Comparison of ENCODE assay signal across 8 cellular contexts in the genomic region with DNA sequence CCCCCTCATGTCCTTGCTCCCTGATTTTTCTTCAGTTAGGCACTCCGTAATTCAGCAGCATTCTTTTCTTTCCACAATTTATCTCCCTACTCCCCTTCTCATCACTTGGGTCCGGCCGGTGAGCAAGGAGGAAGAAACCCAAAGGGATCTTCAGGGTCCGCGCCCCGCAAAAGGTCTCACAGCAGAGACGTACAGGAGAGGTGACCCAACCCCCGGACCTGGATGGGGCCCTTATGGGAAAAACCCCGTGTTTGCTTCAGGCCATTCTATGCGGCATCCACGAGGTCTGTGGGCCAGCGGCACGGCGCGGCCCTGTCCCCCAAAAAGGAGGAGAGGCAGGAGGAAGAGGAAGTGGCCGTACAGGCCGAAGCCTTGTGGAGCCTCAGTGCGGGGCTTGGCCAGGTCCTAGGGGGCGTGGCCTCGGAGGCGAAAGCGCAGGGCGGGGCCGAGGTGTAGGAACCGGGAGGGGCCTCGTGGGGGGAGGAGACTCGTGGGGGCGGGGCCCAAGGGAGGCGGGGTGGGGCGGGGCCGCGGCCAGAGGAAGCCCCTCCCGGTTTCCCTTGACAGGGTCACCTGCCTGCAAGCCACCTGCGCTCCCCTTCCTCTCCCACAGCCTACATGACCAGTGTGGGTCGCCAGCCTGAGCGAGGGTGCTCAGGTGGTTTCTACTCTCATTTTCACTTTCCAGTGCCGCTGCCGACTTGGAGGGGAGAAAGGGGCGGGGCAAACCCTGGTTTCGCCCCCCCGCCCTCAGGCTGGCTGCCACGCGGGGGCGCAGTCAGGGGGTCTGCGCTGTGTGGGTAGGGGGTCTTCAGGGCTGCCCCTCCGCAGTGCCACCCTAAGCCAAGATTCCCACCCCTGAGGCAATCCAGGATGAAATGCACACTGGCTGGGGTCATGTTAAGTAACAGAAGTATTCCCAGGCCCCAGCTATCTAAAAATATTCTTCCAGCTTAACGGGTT.
A peak's percentile ranks its signal among the peaks of the same experiment; 100 is the strongest.
DNase-seq lines count a peak whose midpoint lies in the region; ATAC-seq and TF ChIP-seq lines count a peak whose summit lies in the region.

No MANE protein-coding gene starts in this region.

- DNase-seq in EL (peak; percentile 91), KG1 (lab: John Stamatoyannopoulos, UW) (peak; percentile 72), SKM-1 (lab: John Stamatoyannopoulos, UW; ENCODE audit: unreplicated experiment) (peak; percentile 94), cardiac muscle cell (ENCODE audit: low read depth in 1 of 2, low spot score in 1 of 2) (peak; percentile 93 to 95), tibial nerve (ENCODE audit: low spot score in 2 of 2) (peak; percentile 92 to 95)
- peak; percentile 90 for DNase-seq in activated naive CD8-positive, alpha-beta T cell treated with anti-CD3 and anti-CD28 coated beads, Interleukin-2, amount 10 ng/mL, durations not matched to agents 7 days and 5 days

- no peaks in the 10 kb centered on the region for H3K9me3 Mint-ChIP-seq in activated naive CD8-positive, alpha-beta T cell treated with anti-CD3 and anti-CD28 coated beads, Interleukin-2, amount 10 ng/mL, durations not matched to agents 7 days and 5 days

- peak in 1 of 2 donors; percentile 91 for TF ChIP-seq EP300 in tibial nerve (IDR thresholded peaks at IDR 0.05)

- H3K9ac ChIP-seq in parathyroid adenoma, result no peak overlapping the region

- H3K4me3 Mint-ChIP-seq in activated naive CD8-positive, alpha-beta T cell treated with anti-CD3 and anti-CD28 coated beads, Interleukin-2, amount 10 ng/mL, durations not matched to agents 7 days and 5 days, result peak overlapping the region; percentile 84

- TF ChIP-seq CTCF in cardiac muscle cell (IDR thresholded peaks at IDR 0.05; ENCODE audit: low read depth, low read length), result peak; percentile 50
- TF ChIP-seq CTCF in parathyroid adenoma (IDR thresholded peaks at IDR 0.05), result peak; percentile 29
- peak in 4 of 5 experiments; percentile 24 to 58 (median 46) for TF ChIP-seq CTCF in tibial nerve (IDR thresholded peaks at IDR 0.05)

- H3K27me3 ChIP-seq in cardiac muscle cell (no peaks in the 10 kb centered on the region), parathyroid adenoma (ENCODE audit: control insufficient read depth, insufficient read depth, low read length) (no peaks in the 10 kb centered on the region), tibial nerve (no peaks in the 10 kb centered on the region)

- H3K4me3 ChIP-seq in cardiac muscle cell (peak overlapping the region; percentile 67), parathyroid adenoma (ENCODE audit: low read depth, low read length) (peak overlapping the region; percentile 87), tibial nerve (peak overlapping the region; percentile 52 to 78 (median 76))

- peak; percentile 50 to 70 for TF ChIP-seq POLR2A in tibial nerve (IDR thresholded peaks at IDR 0.05)

- H3K9me3 ChIP-seq in cardiac muscle cell (ENCODE audit: low read depth) (no peaks in the 10 kb centered on the region), parathyroid adenoma (ENCODE audit: control insufficient read depth, low read length) (no peaks in the 10 kb centered on the region), tibial nerve (no peaks in the 10 kb centered on the region)

- H3K27ac Mint-ChIP-seq in activated naive CD8-positive, alpha-beta T cell treated with anti-CD3 and anti-CD28 coated beads, Interleukin-2, amount 10 ng/mL, durations not matched to agents 7 days and 5 days, result peak overlapping the region; percentile 78

- POLR2A ChIA-PET in activated naive CD8-positive, alpha-beta T cell treated with anti-CD3 and anti-CD28 coated beads, Interleukin-2, amount 10 ng/mL, durations not matched to agents 7 days and 5 days (lab: Charles Lee), result interaction anchor here (1.0 kb wide), 1 partner anchor 70 kb away, joined by 3 read pairs; no protein-coding TSS in a partner anchor

- H3K27ac ChIP-seq in cardiac muscle cell (no peak overlapping the region), parathyroid adenoma (peak overlapping the region; percentile 65), tibial nerve (peak overlapping the region; percentile 72 to 88 (median 82))

- H3K27me3 Mint-ChIP-seq in activated naive CD8-positive, alpha-beta T cell treated with anti-CD3 and anti-CD28 coated beads, Interleukin-2, amount 10 ng/mL, durations not matched to agents 7 days and 5 days, result no peaks in the 10 kb centered on the region

- no peaks in the 10 kb centered on the region for H3K4me1 ChIP-seq in cardiac muscle cell (ENCODE audit: low read depth)
- H3K4me1 ChIP-seq in parathyroid adenoma, result peaks cover 4% of the 10 kb centered on the region
- peaks cover 0 to 10% (median 2%) of the 10 kb centered on the region in 4 donors for H3K4me1 ChIP-seq in tibial nerve

- no peaks in the 10 kb centered on the region for H3K36me3 ChIP-seq in cardiac muscle cell
- H3K36me3 ChIP-seq in parathyroid adenoma (ENCODE audit: control insufficient read depth, insufficient read depth, low read length), result no peaks in the 10 kb centered on the region
- no peaks in the 10 kb centered on the region for H3K36me3 ChIP-seq in tibial nerve

- H3K79me2 ChIP-seq in parathyroid adenoma, result no peaks in the 10 kb centered on the region

- 3 to 8% methylated on average over 32 to 36 of the region's 47 CpGs for WGBS in tibial nerve, 2 donors

- H2AFZ ChIP-seq in parathyroid adenoma, result peak overlapping the region; percentile 98

- H3K4me1 Mint-ChIP-seq in activated naive CD8-positive, alpha-beta T cell treated with anti-CD3 and anti-CD28 coated beads, Interleukin-2, amount 10 ng/mL, durations not matched to agents 7 days and 5 days, result peaks cover 12% of the 10 kb centered on the region

- peak overlapping the region; percentile 97 for H3K4me2 ChIP-seq in parathyroid adenoma (ENCODE audit: low read length)

- H3K36me3 Mint-ChIP-seq in activated naive CD8-positive, alpha-beta T cell treated with anti-CD3 and anti-CD28 coated beads, Interleukin-2, amount 10 ng/mL, durations not matched to agents 7 days and 5 days, result peaks cover 2% of the 10 kb centered on the region

- ATAC-seq in GM21723 (IDR thresholded peaks at IDR 0.05; ENCODE audit: unreplicated experiment), result peak; percentile 96
- ATAC-seq in activated naive CD8-positive, alpha-beta T cell treated with anti-CD3 and anti-CD28 coated beads, Interleukin-2, amount 10 ng/mL, durations not matched to agents 7 days and 5 days (ENCODE audit: low read depth), result peak; percentile 88
